ENCODE assay signal across 11 cellular contexts in genomic region chr17:64694207-64694606, GRCh38. TPM values are rescaled to one million over a fixed set of nuclear protein-coding genes. Genes with fewer than 3 reads are reported as not detected.
DNase-seq lines count a peak whose midpoint lies in the region; ATAC-seq and TF ChIP-seq lines count a peak whose summit lies in the region.
"Had no signal": no experiment of that assay in that cellular context is flagged by ENCODE, and none has a peak within 500 bp of the region (broad histone marks: within the 10 kb centered on the region; RNA-seq: fewer than 3 reads in every experiment).

No MANE protein-coding gene starts in this region.

- TF ChIP-seq CTCF in colonic mucosa (IDR thresholded peaks at IDR 0.05) = no peak
- no peak for TF ChIP-seq CTCF in lung (IDR thresholded peaks at IDR 0.05; ENCODE audit: control extremely low read depth, extremely low read depth)

- H3K27ac ChIP-seq in ACC112 (ENCODE audit: low read depth, low read length) = peak overlapping the region; percentile 48
- H3K27ac ChIP-seq in colonic mucosa = no peak overlapping the region
- peak overlapping the region; percentile 33 to 77 for H3K27ac ChIP-seq in lung (ENCODE audit: low read depth in 1 of 2, low read length in 1 of 2)

- H3K79me2 ChIP-seq in ACC112 (ENCODE audit: control insufficient read depth, insufficient read depth, low read length, unreplicated experiment) = no peaks in the 10 kb centered on the region

- H3K4me1 ChIP-seq in ACC112 (ENCODE audit: control insufficient read depth, insufficient read depth, low read length, unreplicated experiment) = peaks cover 21% of the 10 kb centered on the region
- no peaks in the 10 kb centered on the region for H3K4me1 ChIP-seq in colonic mucosa
- peaks cover 0 to 1% of the 10 kb centered on the region in 2 donors for H3K4me1 ChIP-seq in lung (ENCODE audit: control insufficient read depth in 2 of 2, insufficient read depth in 2 of 2, low read length in 2 of 2)

- H3K36me3 ChIP-seq in ACC112 (ENCODE audit: insufficient read depth, low read length) = no peaks in the 10 kb centered on the region
- no peaks in the 10 kb centered on the region for H3K36me3 ChIP-seq in colonic mucosa
- H3K36me3 ChIP-seq in lung (ENCODE audit: control insufficient read depth in 2 of 2, insufficient read depth in 2 of 2, low read length in 2 of 2) = no peaks in the 10 kb centered on the region

- 36 to 69% methylated on average over 5 of the region's 5 CpGs for WGBS in lung, 2 donors

- H3K27me3 ChIP-seq in ACC112 (ENCODE audit: insufficient read depth, low read length) = no peaks in the 10 kb centered on the region
- no peaks in the 10 kb centered on the region for H3K27me3 ChIP-seq in colonic mucosa
- no peaks in the 10 kb centered on the region for H3K27me3 ChIP-seq in lung (ENCODE audit: control insufficient read depth, insufficient read depth)

- H3K9ac ChIP-seq in colonic mucosa (ENCODE audit: low read depth in 2 of 2, low read length in 2 of 2) = no peak overlapping the region

- H2AFZ ChIP-seq in ACC112 (ENCODE audit: low read length, unreplicated experiment) = no peak overlapping the region

- no peak overlapping the region for H3K4me3 ChIP-seq in ACC112 (ENCODE audit: low read depth, low read length)
- no peak overlapping the region for H3K4me3 ChIP-seq in colonic mucosa
- H3K4me3 ChIP-seq in lung = no peak overlapping the region

- H3K9me3 ChIP-seq in colonic mucosa (no peaks in the 10 kb centered on the region), lung (ENCODE audit: control insufficient read depth in 2 of 2, insufficient read depth in 1 of 2, low read length in 1 of 2) (no peaks in the 10 kb centered on the region)

- peak; percentile 61 for DNase-seq in NCI-H2029 (lab: John Stamatoyannopoulos, UW)
- DNase-seq in colonic mucosa = peak; percentile 69
- peak; percentile 88 for DNase-seq in lung (ENCODE audit: low spot score)
- DNase-seq in activated CD4-positive, alpha-beta T cell treated with anti-CD3 and anti-CD28 coated beads, Interleukin-2, amount 50 U/mL, for 4 hours = no peak
- no peak for DNase-seq in D341Med (ENCODE audit: low spot score)
- no peak for DNase-seq in activated CD4-positive, alpha-beta T cell treated with anti-CD3 and anti-CD28 coated beads, Interleukin-2, amount 50 U/mL, for 1 hour
- DNase-seq in NCI-H526 treated with DMSO at 0.1 percent for 48 hours (lab: John Stamatoyannopoulos, UW) = no peak
- DNase-seq: activated B cell treated with CpG ODN at 0.5 μM for 24 hours; NCI-H1930; stimulated activated CD4-positive, alpha-beta T cell treated with anti-CD3 and anti-CD28 coated beads, Interleukin-4, amount 100 ng/mL, for 4 hours had no signal

- intact Hi-C loops in colonic mucosa (cut with DNase I) = no loop called here

- peak; percentile 90 for ATAC-seq in lung (ENCODE audit: insufficient read depth, low FRiP score)

RNA-seq across cellular contexts. Expression of gene SMURF2, which starts 32.1 kb away (rescaled TPM):
- 10 to 100 TPM; 10.6 to 18.6 TPM for total RNA-seq in colonic mucosa
- 10 to 100 TPM; 32.7 to 85.6 TPM for total RNA-seq in lung
- polyA plus RNA-seq in lung = 10 to 100 TPM in 1 of 2 donors, 1 to 10 TPM in 1; 9.9 to 12.3 TPM

Comparison
In these comparisons a context has a peak if more than half of its experiments do, and no peak if none do; other contexts are left out.
1. DNase-seq: peak in NCI-H2029 (single experiment), colonic mucosa (single experiment) and lung (single experiment); none in activated CD4-positive, alpha-beta T cell treated with anti-CD3 and anti-CD28 coated beads, Interleukin-2, amount 50 U/mL, for 4 hours (0 of 2), D341Med (single experiment), activated CD4-positive, alpha-beta T cell treated with anti-CD3 and anti-CD28 coated beads, Interleukin-2, amount 50 U/mL, for 1 hour (single experiment) and NCI-H526 treated with DMSO at 0.1 percent for 48 hours (single experiment).